Comparison of ENCODE assay signal across 9 cellular contexts in the genomic region with DNA sequence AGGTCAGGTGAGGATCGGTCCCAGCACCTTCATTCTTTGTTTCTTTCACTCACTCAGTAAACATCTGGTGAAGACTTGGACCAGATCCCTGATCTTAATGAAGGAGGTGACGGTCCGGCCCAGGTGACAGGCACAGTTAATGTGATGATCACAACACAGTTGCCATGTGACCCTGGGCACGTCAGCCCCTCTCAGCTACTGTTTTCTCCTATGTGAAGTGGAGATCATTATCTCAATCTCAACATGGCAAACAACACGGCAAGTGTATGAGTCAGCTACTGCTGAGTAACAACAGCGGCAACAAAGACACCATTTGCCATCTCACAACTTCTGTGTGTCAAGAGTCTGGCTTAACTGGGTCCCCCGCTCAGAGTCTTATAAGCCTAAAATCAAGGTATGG.
DNase-seq lines count a peak whose midpoint lies in the region; ATAC-seq and TF ChIP-seq lines count a peak whose summit lies in the region.
"Had no signal": no experiment of that assay in that cellular context is flagged by ENCODE, and none has a peak within 500 bp of the region (broad histone marks: within the 10 kb centered on the region; RNA-seq: fewer than 3 reads in every experiment).

No MANE protein-coding gene starts in this region.

- peaks cover 0 to 16% of the 10 kb centered on the region in 2 donors for H3K9me3 ChIP-seq in left lung
- H3K9me3 ChIP-seq in thyroid gland = no peaks in the 10 kb centered on the region

- peak overlapping the region; percentile 82 for H3K27ac Mint-ChIP-seq in activated T-helper 17 cell treated with anti-CD3 and anti-CD28 coated beads, Interleukin-2, amount 50 U/mL, for 72 hours

- no peak for TF ChIP-seq POLR2A in thyroid gland (IDR thresholded peaks at IDR 0.05)

- H3K27me3 ChIP-seq in left lung (no peaks in the 10 kb centered on the region), thyroid gland (no peaks in the 10 kb centered on the region)
- H3K27me3 ChIP-seq: BE2C had no signal

- WGBS in thyroid gland, 2 donors = 59 to 64% methylated on average over 7 of the region's 7 CpGs

- DNase-seq in activated T-cell treated with anti-CD3 and anti-CD28 coated beads, Interleukin-2, amount 50 U/mL, for 4 hours = no peak
- no peak for DNase-seq in activated T-cell treated with anti-CD3 and anti-CD28 coated beads, Interleukin-2, amount 50 U/mL, for 1 hour
- DNase-seq in left lung (no peak), thyroid gland (no peak), GDM1 (lab: John Stamatoyannopoulos, UW) (no peak)
- DNase-seq: BE2C had no signal

- peaks cover 14% of the 10 kb centered on the region for H3K9me3 Mint-ChIP-seq in activated T-cell treated with anti-CD3 and anti-CD28 coated beads, Interleukin-2, amount 50 U/mL, for 4 hours
- H3K9me3 Mint-ChIP-seq in activated T-helper 17 cell treated with anti-CD3 and anti-CD28 coated beads, Interleukin-2, amount 50 U/mL, for 72 hours = peaks cover 3% of the 10 kb centered on the region

- H3K4me1 Mint-ChIP-seq in activated T-cell treated with anti-CD3 and anti-CD28 coated beads, Interleukin-2, amount 50 U/mL, for 4 hours (ENCODE audit: low read depth) = peaks cover 54% of the 10 kb centered on the region
- H3K4me1 Mint-ChIP-seq in activated T-helper 17 cell treated with anti-CD3 and anti-CD28 coated beads, Interleukin-2, amount 50 U/mL, for 72 hours = peaks cover 17% of the 10 kb centered on the region

- no peak for TF ChIP-seq CTCF in left lung (IDR thresholded peaks at IDR 0.05)
- no peak for TF ChIP-seq CTCF in thyroid gland (IDR thresholded peaks at IDR 0.05)

- no peaks in the 10 kb centered on the region for H3K27me3 Mint-ChIP-seq in activated T-cell treated with anti-CD3 and anti-CD28 coated beads, Interleukin-2, amount 50 U/mL, for 4 hours (ENCODE audit: low read depth)
- no peaks in the 10 kb centered on the region for H3K27me3 Mint-ChIP-seq in activated T-helper 17 cell treated with anti-CD3 and anti-CD28 coated beads, Interleukin-2, amount 50 U/mL, for 72 hours

- peak overlapping the region; percentile 72 to 97 for H3K27ac ChIP-seq in left lung
- H3K27ac ChIP-seq in thyroid gland = peak overlapping the region; percentile 97 to 100 (median 98)

- H3K4me1 ChIP-seq in left lung = peaks cover 19 to 98% of the 10 kb centered on the region in 2 donors
- peaks cover 64 to 90% of the 10 kb centered on the region in 2 donors for H3K4me1 ChIP-seq in thyroid gland
- H3K4me1 ChIP-seq: BE2C had no signal

- no peaks in the 10 kb centered on the region for H3K36me3 Mint-ChIP-seq in activated T-cell treated with anti-CD3 and anti-CD28 coated beads, Interleukin-2, amount 50 U/mL, for 4 hours (ENCODE audit: insufficient read depth)
- no peaks in the 10 kb centered on the region for H3K36me3 Mint-ChIP-seq in activated T-helper 17 cell treated with anti-CD3 and anti-CD28 coated beads, Interleukin-2, amount 50 U/mL, for 72 hours (ENCODE audit: low read depth)

- ATAC-seq in activated T-cell treated with anti-CD3 and anti-CD28 coated beads, Interleukin-2, amount 50 U/mL, for 4 hours = peak; percentile 42 to 51
- ATAC-seq in activated T-helper 17 cell treated with anti-CD3 and anti-CD28 coated beads, Interleukin-2, amount 50 U/mL, for 72 hours (replicated peaks) = peak; percentile 54
- ATAC-seq in left lung (no peak), GM21576 (IDR thresholded peaks at IDR 0.05; ENCODE audit: unreplicated experiment) (no peak), HG03442 (IDR thresholded peaks at IDR 0.05; ENCODE audit: unreplicated experiment) (no peak)

- no peak overlapping the region for H3K4me3 Mint-ChIP-seq in activated T-cell treated with anti-CD3 and anti-CD28 coated beads, Interleukin-2, amount 50 U/mL, for 4 hours
- H3K4me3 Mint-ChIP-seq in activated T-helper 17 cell treated with anti-CD3 and anti-CD28 coated beads, Interleukin-2, amount 50 U/mL, for 72 hours = peak overlapping the region; percentile 63

- intact Hi-C loops in left lung (cut with DNase I) (no loop called here), thyroid gland (cut with DNase I) (no loop called here)

- H3K4me3 ChIP-seq in left lung (no peak overlapping the region), thyroid gland (replicated peaks in 1 of 3) (no peak overlapping the region)

- no peaks in the 10 kb centered on the region for H3K36me3 ChIP-seq in left lung
- H3K36me3 ChIP-seq in thyroid gland = no peaks in the 10 kb centered on the region
- H3K36me3 ChIP-seq: BE2C had no signal

Comparison
In these comparisons a context has a peak if more than half of its experiments do, and no peak if none do; other contexts are left out.
1. ATAC-seq: peak in activated T-cell treated with anti-CD3 and anti-CD28 coated beads, Interleukin-2, amount 50 U/mL, for 4 hours (2 of 2) and activated T-helper 17 cell treated with anti-CD3 and anti-CD28 coated beads, Interleukin-2, amount 50 U/mL, for 72 hours (single experiment); none in left lung (single experiment), GM21576 (single experiment) and HG03442 (single experiment).